In the genomic region with DNA sequence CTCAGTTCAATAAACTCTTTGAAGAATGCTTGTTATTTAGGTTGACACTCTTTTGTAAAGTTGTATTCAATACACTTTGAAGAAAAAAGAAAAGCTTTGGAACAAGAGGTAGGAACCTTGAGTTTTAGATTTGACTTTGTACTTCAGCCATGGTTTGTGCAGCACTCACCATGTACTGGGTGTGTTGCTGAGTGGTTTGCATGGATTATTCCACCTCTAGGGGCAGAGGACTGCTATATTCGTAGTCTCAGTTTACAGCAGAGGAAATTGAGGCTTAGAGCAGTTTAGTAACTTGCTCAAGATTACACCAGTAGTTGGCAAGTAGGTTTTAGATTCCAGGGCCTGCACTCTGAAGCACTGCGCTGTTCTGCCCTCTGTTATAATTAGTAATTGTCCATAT, we compare ENCODE assay signal across 11 cellular contexts.
DNase-seq lines count a peak whose midpoint lies in the region; ATAC-seq, FAIRE-seq and TF ChIP-seq lines count a peak whose summit lies in the region.
"Had no signal": no experiment of that assay in that cellular context is flagged by ENCODE, and none has a peak within 500 bp of the region (broad histone marks: within the 10 kb centered on the region; RNA-seq: fewer than 3 reads in every experiment).

No MANE protein-coding gene starts in this region.

- ATAC-seq in pancreas (peak in 3 of 4 donors; percentile 54 to 65 (median 59)), HG03097 (IDR thresholded peaks at IDR 0.05; ENCODE audit: low FRiP score, unreplicated experiment) (no peak)

- no peak overlapping the region for H3K4me3 ChIP-seq in HEK293 (ENCODE audit: low read depth, low read length)
- no peak overlapping the region for H3K4me3 ChIP-seq in epithelial cell of esophagus (ENCODE audit: low read length)
- H3K4me3 ChIP-seq in pancreas: no peak overlapping the region
- H3K4me3 ChIP-seq: GM23248, heart right ventricle had no signal

- FAIRE-seq in pancreas (lab: Jason Lieb, UNC): no peak

- H3K27me3 ChIP-seq in pancreas: no peaks in the 10 kb centered on the region
- H3K27me3 ChIP-seq: heart right ventricle had no signal

- CTCF ChIA-PET in HEK293 (lab: Yijun Ruan, JAX): no interaction called here

- H3K36me3 ChIP-seq in HEK293 (ENCODE audit: control insufficient read depth in 2 of 2, insufficient read depth in 1 of 2, low read length in 2 of 2) (no peaks in the 10 kb centered on the region), pancreas (no peaks in the 10 kb centered on the region)

- intact Hi-C loops in pancreas (cut with DNase I) (no loop called here), head of caudate nucleus (cut with DNase I) (no loop called here)

- TF ChIP-seq CTCF in HEK293 (tag by site-specific recombination; IDR thresholded peaks at IDR 0.05) (no peak), epithelial cell of esophagus (IDR thresholded peaks at IDR 0.05; ENCODE audit: insufficient read depth, low read depth, low read length, missing control alignments) (peak; percentile 31), pancreas (IDR thresholded peaks at IDR 0.05) (no peak), GM20000 (IDR thresholded peaks at IDR 0.05; ENCODE audit: extremely low read depth, missing control alignments) (no peak)

- H3K9me3 ChIP-seq in HEK293 (ENCODE audit: control insufficient read depth, insufficient read depth, low read depth, low read length): no peaks in the 10 kb centered on the region
- H3K9me3 ChIP-seq in pancreas: no peaks in the 10 kb centered on the region
- H3K9me3 ChIP-seq: heart right ventricle had no signal

- WGBS in pancreas, 2 donors: 62 to 66% methylated on average over 2 of the region's 2 CpGs

- peak; percentile 32 for DNase-seq in OCI-M1 (lab: John Stamatoyannopoulos, UW)
- peak; percentile 11 for DNase-seq in epithelial cell of esophagus (ENCODE audit: low read depth)
- DNase-seq in pancreas: no peak
- no peak for DNase-seq in head of caudate nucleus
- DNase-seq in GM20000 (ENCODE audit: low spot score): no peak
- DNase-seq: effector CD4-positive, alpha-beta T cell; GM23248; heart right ventricle; NCI-H1694 had no signal

- H3K4me1 ChIP-seq in HEK293 (ENCODE audit: control insufficient read depth, insufficient read depth, low read length) (peaks cover 4% of the 10 kb centered on the region; the same call in 1 of the 2 replicates), pancreas (peaks cover 7 to 29% (median 23%) of the 10 kb centered on the region in 3 donors)

- H3K27ac ChIP-seq in HEK293 (ENCODE audit: extremely low read depth, low read depth, low read length) (no peak overlapping the region), pancreas (no peak overlapping the region)
- H3K27ac ChIP-seq: GM23248, heart right ventricle had no signal

- POLR2A ChIA-PET in HEK293 (lab: Yijun Ruan, JAX): interaction anchor here (1.5 kb wide), 1 partner anchor 69 kb away, joined by 3 read pairs; no protein-coding TSS in a partner anchor

TF ChIP-seq in HEK293, 187 proteins besides CTCF, POLR2A, EP300 and RAD21:
- TF ChIP-seq ZNF654 (tag by site-specific recombination; IDR thresholded peaks at IDR 0.05; ENCODE audit: low read depth) (no peak), ZNF549 (tag by site-specific recombination; IDR thresholded peaks at IDR 0.05) (peak; percentile 83), KLF1 (tag by site-specific recombination; IDR thresholded peaks at IDR 0.05) (no peak)

Comparison
In these comparisons a context has a peak if more than half of its experiments do, and no peak if none do; other contexts are left out.
1. DNase-seq: peak in OCI-M1 (single experiment) and epithelial cell of esophagus (single experiment); none in pancreas (0 of 6), head of caudate nucleus (0 of 42) and GM20000 (single experiment).